10 cellular contexts compared by ENCODE assay signal in genomic region chr18:34929336-34929780, GRCh38.
DNase-seq lines count a peak whose midpoint lies in the region; ATAC-seq and TF ChIP-seq lines count a peak whose summit lies in the region.
"Had no signal": no experiment of that assay in that cellular context is flagged by ENCODE, and none has a peak within 500 bp of the region (broad histone marks: within the 10 kb centered on the region; RNA-seq: fewer than 3 reads in every experiment).

No MANE protein-coding gene starts in this region.

- no peak overlapping the region for H3K4me3 Mint-ChIP-seq in Calu3 (ENCODE audit: low read depth, unreplicated experiment)
- H3K4me3 Mint-ChIP-seq: activated naive CD4-positive, alpha-beta T cell treated with anti-CD3 and anti-CD28 coated beads, Interleukin-2, amount 50 U/mL, for 24 hours had no signal

- no peak overlapping the region for H4K91ac ChIP-seq in mesenchymal stem cell (ENCODE audit: low read length)

- H3K9me3 ChIP-seq in mesenchymal stem cell (ENCODE audit: control insufficient read depth, low read length) (no peaks in the 10 kb centered on the region), transverse colon (no peaks in the 10 kb centered on the region)

- H3K4me1 Mint-ChIP-seq in Calu3 (ENCODE audit: low read depth, unreplicated experiment): peaks cover 35% of the 10 kb centered on the region
- H3K4me1 Mint-ChIP-seq: activated naive CD4-positive, alpha-beta T cell treated with anti-CD3 and anti-CD28 coated beads, Interleukin-2, amount 50 U/mL, for 24 hours had no signal

- H3K36me3 ChIP-seq in mesenchymal stem cell (ENCODE audit: control insufficient read depth in 1 of 2, insufficient read depth in 2 of 2, low read depth in 1 of 2, low read length in 2 of 2) (no peaks in the 10 kb centered on the region), transverse colon (no peaks in the 10 kb centered on the region)

- no peak overlapping the region for H3K4ac ChIP-seq in mesenchymal stem cell (ENCODE audit: low read depth in 1 of 2, low read length in 2 of 2)

- no peak for TF ChIP-seq EP300 in transverse colon (IDR thresholded peaks at IDR 0.05; ENCODE audit: low read depth)

- no peak overlapping the region for H3K4me2 ChIP-seq in mesenchymal stem cell (ENCODE audit: low read length, poor library complexity, severe bottlenecking)

- H4K8ac ChIP-seq in mesenchymal stem cell (ENCODE audit: low read length): no peak overlapping the region

- in situ Hi-C loops in astrocyte of the spinal cord (cut with HindIII; ENCODE audit: low sequenced_read_pairs) (no loop called here), transverse colon (cut with MboI; ENCODE audit: low pct_ligation_motif_present in 1 of 4, low pct_unique_long_range_greater_than_20kb in 1 of 4, low sequenced_read_pairs in 3 of 4) (no loop called here)

- H3K9me3 Mint-ChIP-seq in Calu3 (ENCODE audit: low read depth, unreplicated experiment): peaks cover 6% of the 10 kb centered on the region
- H3K9me3 Mint-ChIP-seq: activated naive CD4-positive, alpha-beta T cell treated with anti-CD3 and anti-CD28 coated beads, Interleukin-2, amount 50 U/mL, for 24 hours had no signal

- intact Hi-C loops in Calu3 (cut with micrococcal nuclease; ENCODE audit: unreplicated experiment): no loop called here
- intact Hi-C loops in transverse colon (cut with DNase I; ENCODE audit: low total_unique reads): no loop called here

- TF ChIP-seq CTCF in Calu3 (IDR thresholded peaks at IDR 0.05; ENCODE audit: unreplicated experiment): no peak
- no peak for TF ChIP-seq CTCF in astrocyte of the spinal cord (IDR thresholded peaks at IDR 0.05; ENCODE audit: low read depth, low read length)
- TF ChIP-seq CTCF in transverse colon (IDR thresholded peaks at IDR 0.05): no peak

- no peak overlapping the region for H3K23ac ChIP-seq in mesenchymal stem cell (ENCODE audit: low read length in 2 of 2)

- no peak overlapping the region for H2BK120ac ChIP-seq in mesenchymal stem cell (ENCODE audit: low read depth, low read length)

- BruUV-seq in Calu3 (replicated peaks; lab: Mats Ljungman, UMichigan): no TSS peak

- H3K27me3 ChIP-seq in mesenchymal stem cell (ENCODE audit: control insufficient read depth in 1 of 2, insufficient read depth in 1 of 2, low read length in 2 of 2) (no peaks in the 10 kb centered on the region), transverse colon (no peaks in the 10 kb centered on the region)

- H3K27ac Mint-ChIP-seq in Calu3 (ENCODE audit: unreplicated experiment): no peak overlapping the region
- H3K27ac Mint-ChIP-seq: activated naive CD4-positive, alpha-beta T cell treated with anti-CD3 and anti-CD28 coated beads, Interleukin-2, amount 50 U/mL, for 24 hours had no signal

- no peak overlapping the region for H3K9ac ChIP-seq in mesenchymal stem cell (ENCODE audit: low read length)

- no peak overlapping the region for H2BK12ac ChIP-seq in mesenchymal stem cell (ENCODE audit: low read length in 2 of 2)

- DNase-seq in Calu3 (peak; percentile 25), MV-4-11 (lab: John Stamatoyannopoulos, UW) (peak; percentile 13), astrocyte of the spinal cord (ENCODE audit: low read depth, low spot score) (peak; percentile 78), mesenchymal stem cell (peak; percentile 90), transverse colon (no peak), NCI-H446 (lab: John Stamatoyannopoulos, UW) (no peak), NCI-H128 (lab: John Stamatoyannopoulos, UW; ENCODE audit: unreplicated experiment) (no peak)
- DNase-seq: NCI-H2107 had no signal

- H3K14ac ChIP-seq in mesenchymal stem cell (ENCODE audit: low read length in 2 of 2): no peak overlapping the region

- H3K79me1 ChIP-seq in mesenchymal stem cell (replicated peaks; ENCODE audit: low read length, poor library complexity, severe bottlenecking): no peaks in the 10 kb centered on the region

- ATAC-seq in HG03469 (IDR thresholded peaks at IDR 0.05; ENCODE audit: unreplicated experiment): no peak

- H3K4me3 ChIP-seq in astrocyte of the spinal cord (ENCODE audit: low read depth, low read length) (no peak overlapping the region), mesenchymal stem cell (ENCODE audit: insufficient read depth in 1 of 2, low read depth in 1 of 2, low read length in 2 of 2) (no peak overlapping the region), transverse colon (no peak overlapping the region)

- no peaks in the 10 kb centered on the region for H3K36me3 Mint-ChIP-seq in Calu3 (ENCODE audit: insufficient read depth, unreplicated experiment)

- H2BK5ac ChIP-seq in mesenchymal stem cell (ENCODE audit: low read depth, low read length, poor library complexity, severe bottlenecking): no peak overlapping the region

- no peak for TF ChIP-seq POLR2A in transverse colon (IDR thresholded peaks at IDR 0.05)

- H3K18ac ChIP-seq in mesenchymal stem cell (ENCODE audit: low read depth in 1 of 2, low read length in 2 of 2): no peak overlapping the region

- H3K27me3 Mint-ChIP-seq in Calu3 (ENCODE audit: unreplicated experiment): no peaks in the 10 kb centered on the region
- H3K27me3 Mint-ChIP-seq: activated naive CD4-positive, alpha-beta T cell treated with anti-CD3 and anti-CD28 coated beads, Interleukin-2, amount 50 U/mL, for 24 hours had no signal

- H2AFZ ChIP-seq in mesenchymal stem cell (ENCODE audit: low read depth, low read length): no peak overlapping the region

- H3K4me1 ChIP-seq in mesenchymal stem cell (ENCODE audit: control insufficient read depth, insufficient read depth, low read depth, low read length) (peaks cover 2% of the 10 kb centered on the region), transverse colon (peaks cover 0 to 13% (median 5%) of the 10 kb centered on the region in 4 donors)

- peak overlapping the region; percentile 72 for H3K27ac ChIP-seq in mesenchymal stem cell (ENCODE audit: low read length, poor library complexity, severe bottlenecking)
- H3K27ac ChIP-seq in transverse colon: no peak overlapping the region

- H2BK15ac ChIP-seq in mesenchymal stem cell (ENCODE audit: low read depth, poor library complexity, severe bottlenecking): no peak overlapping the region

- CTCF ChIA-PET in Calu3 (lab: Charles Lee): interaction anchor here (0.9 kb wide), 1 partner anchor 13 kb away, joined by 3 read pairs; no protein-coding TSS in a partner anchor

- H2AK5ac ChIP-seq in mesenchymal stem cell (ENCODE audit: low read length, severe bottlenecking): no peak overlapping the region

- WGBS in mesenchymal stem cell: 0% methylated on average over 2 of the region's 2 CpGs
- 60 to 62% methylated on average over 1 to 2 of the region's 2 CpGs for WGBS in transverse colon (ENCODE audit: low coverage in 1 of 2), 2 donors

Comparison
In these comparisons a context has a peak if more than half of its experiments do, and no peak if none do; other contexts are left out.
1. DNase-seq: peak in Calu3 (single experiment), MV-4-11 (single experiment), astrocyte of the spinal cord (single experiment) and mesenchymal stem cell (single experiment); none in transverse colon (single experiment), NCI-H446 (0 of 2) and NCI-H128 (single experiment).